21 cellular contexts compared by ENCODE assay signal in genomic region chr6:13004610-13005009, GRCh38.
"Had no signal": no experiment of that assay in that cellular context is flagged by ENCODE, and none has a peak within 500 bp of the region (broad histone marks: within the 10 kb centered on the region; RNA-seq: fewer than 3 reads in every experiment).

No MANE protein-coding gene starts in this region.

- H3K4me1 ChIP-seq: right lobe of liver had no signal

- ATAC-seq: activated CD8-positive, alpha-beta T cell treated with anti-CD3 and anti-CD28 coated beads for 36 hours; activated naive CD4-positive, alpha-beta T cell treated with anti-CD3 and anti-CD28 coated beads, Interleukin-2, amount 50 U/mL, for 72 hours; activated T-helper 17 cell treated with anti-CD3 and anti-CD28 coated beads, Interleukin-2, amount 50 U/mL, for 72 hours; left lobe of liver; naive thymus-derived CD4-positive, alpha-beta T cell; right lobe of liver; stimulated activated naive CD8-positive, alpha-beta T cell treated with anti-CD3 and anti-CD28 coated beads, Interleukin-15, amount 100 ng/mL, for 72 hours had no signal

- H3K4me3 ChIP-seq: ascending aorta, hepatocyte, lung, right lobe of liver, skin epidermis, tibial artery had no signal

- H3K9me3 ChIP-seq: ascending aorta, right lobe of liver, tibial artery had no signal

- DNase-seq: activated CD4-positive, alpha-beta T cell treated with anti-CD3 and anti-CD28 coated beads, Interleukin-2, amount 10 ng/mL, durations not matched to agents 7 days and 5 days; activated CD4-positive, CD25-positive, alpha-beta regulatory T cell treated with anti-CD3 and anti-CD28 coated beads, Interleukin-2, amount 50 U/mL, for 72 hours; activated CD8-positive, alpha-beta T cell treated with anti-CD3 and anti-CD28 coated beads for 36 hours; activated T-cell treated with anti-CD3 and anti-CD28 coated beads, Interleukin-2, amount 50 U/mL, for 1 hour; brain microvascular endothelial cell; effector memory CD4-positive, alpha-beta T cell; glutamatergic neuron; immature natural killer cell; naive thymus-derived CD4-positive, alpha-beta T cell; occipital lobe; right lobe of liver; stimulated activated CD4-positive, alpha-beta T cell treated with anti-CD3 and anti-CD28 coated beads, Interleukin-1b, Interleukin-23, amount 100 ng/mL, for 48 hours; stimulated activated naive CD8-positive, alpha-beta T cell treated with anti-CD3 and anti-CD28 coated beads, Interleukin-15, amount 100 ng/mL, for 72 hours; tibial artery had no signal

- H3K36me3 ChIP-seq: ascending aorta, brain microvascular endothelial cell, right lobe of liver, tibial artery had no signal
